Comparison of ENCODE assay signal across 7 cellular contexts in genomic region chr16:29287816-29288545, GRCh38.
A peak's percentile ranks its signal among the peaks of the same experiment; 100 is the strongest.
DNase-seq lines count a peak whose midpoint lies in the region; ATAC-seq, FAIRE-seq and TF ChIP-seq lines count a peak whose summit lies in the region.
"Not testable (repeated sequence)": the region's sequence is repeated elsewhere in the genome, so short reads cannot be mapped to it uniquely, and the experiment has no call there.

No MANE protein-coding gene starts in this region.

- not testable (repeated sequence) for DNase-seq in astrocyte (ENCODE audit: low read depth); esophagus squamous epithelium (lab: John Stamatoyannopoulos, UW); heart right ventricle; smooth muscle cell (lab: John Stamatoyannopoulos, UW; ENCODE audit: unreplicated experiment); type B pancreatic cell (ENCODE audit: extremely low spot score, unreplicated experiment)
- DNase-seq in osteoblast (ENCODE audit: insufficient read length, low spot score, missing footprints) = peak; percentile 30

- H3K27me3 ChIP-seq in astrocyte (ENCODE audit: insufficient read depth, low read length); esophagus squamous epithelium; heart right ventricle; liver (ENCODE audit: control insufficient read depth in 4 of 4, insufficient read depth in 4 of 4, low read length in 3 of 4); osteoblast (ENCODE audit: insufficient read depth, low read length); smooth muscle cell (ENCODE audit: low read depth): not testable (repeated sequence)

- not testable (repeated sequence) for H2AFZ ChIP-seq in astrocyte (ENCODE audit: low read depth, low read length); osteoblast (ENCODE audit: low read length); smooth muscle cell (ENCODE audit: low read depth)

- ATAC-seq in heart right ventricle = not testable (repeated sequence)

- 71 to 74% methylated on average over 5 to 9 of the region's 14 CpGs for WGBS in esophagus squamous epithelium, 2 donors
- WGBS in heart right ventricle, 2 donors = 61 to 76% methylated on average over 13 to 14 of the region's 14 CpGs
- WGBS in liver = 89% methylated on average over 14 of the region's 14 CpGs
- WGBS in smooth muscle cell (ENCODE audit: low lambda C conversion rate) = 58% methylated on average over 10 of the region's 14 CpGs

- TF ChIP-seq POLR2A in esophagus squamous epithelium (IDR thresholded peaks at IDR 0.05) = not testable (repeated sequence)

- H4K20me1 ChIP-seq in astrocyte (ENCODE audit: insufficient read depth, low read length); osteoblast (ENCODE audit: insufficient read depth, low read length); smooth muscle cell (ENCODE audit: low read depth): not testable (repeated sequence)

- not testable (repeated sequence) for H3K4me2 ChIP-seq in astrocyte (ENCODE audit: low read length); osteoblast (ENCODE audit: insufficient read depth, low read length)
- peak overlapping the region; percentile 17 for H3K4me2 ChIP-seq in smooth muscle cell

- H3K36me3 Mint-ChIP-seq in astrocyte (ENCODE audit: low read depth, unreplicated experiment); type B pancreatic cell: not testable (repeated sequence)

- intact Hi-C loops in esophagus squamous epithelium (cut with DNase I); heart right ventricle (cut with DNase I): not testable (repeated sequence)

- H3K79me2 ChIP-seq in astrocyte (ENCODE audit: insufficient read depth, low read length); osteoblast (ENCODE audit: insufficient read depth, low read length); smooth muscle cell (ENCODE audit: low read depth): not testable (repeated sequence)

- peak overlapping the region; percentile 66 for H3K4me3 Mint-ChIP-seq in astrocyte (ENCODE audit: unreplicated experiment)
- H3K4me3 Mint-ChIP-seq in type B pancreatic cell = peak overlapping the region; percentile 53

- H3K9me3 ChIP-seq in astrocyte (ENCODE audit: insufficient read depth, low read depth, low read length); esophagus squamous epithelium; heart right ventricle; liver (ENCODE audit: control insufficient read depth in 4 of 4, low read length in 3 of 4); osteoblast (ENCODE audit: low read depth, low read length); smooth muscle cell (replicated peaks; ENCODE audit: low read depth): not testable (repeated sequence)

- H3K9me3 Mint-ChIP-seq in astrocyte (ENCODE audit: unreplicated experiment); type B pancreatic cell: not testable (repeated sequence)

- H3F3A ChIP-seq in smooth muscle cell (ENCODE audit: low read depth) = not testable (repeated sequence)

- not testable (repeated sequence) for H3K27me3 Mint-ChIP-seq in astrocyte (ENCODE audit: low read depth, unreplicated experiment); type B pancreatic cell

- not testable (repeated sequence) for H3K27ac Mint-ChIP-seq in astrocyte (ENCODE audit: unreplicated experiment); type B pancreatic cell

- not testable (repeated sequence) for FAIRE-seq in astrocyte (lab: Jason Lieb, UNC)

- H3K4me1 Mint-ChIP-seq in astrocyte (ENCODE audit: low read depth, unreplicated experiment) (peaks cover 20% of the 10 kb centered on the region), type B pancreatic cell (ENCODE audit: unreplicated experiment) (peaks cover 29% of the 10 kb centered on the region)

- not testable (repeated sequence) for TF ChIP-seq CTCF in astrocyte (IDR thresholded peaks at IDR 0.05; ENCODE audit: insufficient read depth, low read depth, low read length); esophagus squamous epithelium (IDR thresholded peaks at IDR 0.05); heart right ventricle (IDR thresholded peaks at IDR 0.05); liver (IDR thresholded peaks at IDR 0.05; ENCODE audit: low read depth, low read length, missing input control); osteoblast (IDR thresholded peaks at IDR 0.05; ENCODE audit: extremely low read depth, low read depth, low read length); smooth muscle cell (IDR thresholded peaks at IDR 0.05; ENCODE audit: borderline replicate concordance, insufficient read depth, poor library complexity, severe bottlenecking); type B pancreatic cell (conservative IDR thresholded peaks at IDR 0.05)

- not testable (repeated sequence) for H3K9ac ChIP-seq in astrocyte (ENCODE audit: low read length); liver (ENCODE audit: low read depth in 1 of 2, low read length in 2 of 2); smooth muscle cell (ENCODE audit: low read depth)

- not testable (repeated sequence) for H3K36me3 ChIP-seq in astrocyte (ENCODE audit: insufficient read depth, low read length); esophagus squamous epithelium; heart right ventricle; liver (ENCODE audit: control insufficient read depth in 4 of 4, insufficient read depth in 3 of 4, low read depth in 1 of 4, low read length in 3 of 4); osteoblast (ENCODE audit: insufficient read depth, low read length); smooth muscle cell (ENCODE audit: low read depth)

- H3K4me3 ChIP-seq in astrocyte (ENCODE audit: insufficient read depth, low read depth, low read length); esophagus squamous epithelium; heart right ventricle; liver (ENCODE audit: low read depth in 1 of 3, low read length in 3 of 3); osteoblast (ENCODE audit: insufficient read depth, low read length); smooth muscle cell: not testable (repeated sequence)

- not testable (repeated sequence) for TF ChIP-seq RAD21 in liver (IDR thresholded peaks at IDR 0.05)

- peaks cover 19% of the 10 kb centered on the region for H3K4me1 ChIP-seq in astrocyte (ENCODE audit: insufficient read depth, low read length)
- H3K4me1 ChIP-seq in esophagus squamous epithelium = peaks cover 22 to 57% (median 23%) of the 10 kb centered on the region in 3 donors
- H3K4me1 ChIP-seq in heart right ventricle = peaks cover 21 to 72% (median 38%) of the 10 kb centered on the region in 9 donors
- not testable (repeated sequence) for H3K4me1 ChIP-seq in liver (ENCODE audit: control insufficient read depth in 4 of 4, insufficient read depth in 4 of 4, low read length in 3 of 4); smooth muscle cell (ENCODE audit: low read depth)
- peaks cover 11% of the 10 kb centered on the region for H3K4me1 ChIP-seq in osteoblast (ENCODE audit: insufficient read depth, low read length)

- H3K27ac ChIP-seq in astrocyte (ENCODE audit: low read depth, low read length); osteoblast (ENCODE audit: low read depth, low read length): not testable (repeated sequence)
- peak overlapping the region in 3 of 4 donors; percentile 77 to 80 (median 77) for H3K27ac ChIP-seq in esophagus squamous epithelium
- H3K27ac ChIP-seq in heart right ventricle = peak overlapping the region in 8 of 10 donors; percentile 47 to 89 (median 80)
- H3K27ac ChIP-seq in liver (ENCODE audit: low read depth in 1 of 2, low read length in 2 of 2) = peak overlapping the region; percentile 35 to 42
- peak overlapping the region; percentile 84 for H3K27ac ChIP-seq in smooth muscle cell (ENCODE audit: low read depth)
